ENCODE assay signal across 9 cellular contexts in genomic region chr17:1110524-1110843, GRCh38.
DNase-seq lines count a peak whose midpoint lies in the region; ATAC-seq and TF ChIP-seq lines count a peak whose summit lies in the region.
"Had no signal": no experiment of that assay in that cellular context is flagged by ENCODE, and none has a peak within 500 bp of the region (broad histone marks: within the 10 kb centered on the region; RNA-seq: fewer than 3 reads in every experiment).

No MANE protein-coding gene starts in this region.

- CTCF ChIA-PET in CD4-positive, alpha-beta T cell (lab: Charles Lee) = interaction anchor here (1.0 kb wide), 1 partner anchor 12 kb away, joined by 3 read pairs; no protein-coding TSS in a partner anchor

- H3K36me3 Mint-ChIP-seq in CD4-positive, alpha-beta T cell (ENCODE audit: low read depth) = peaks cover 4% of the 10 kb centered on the region
- peaks cover 56% of the 10 kb centered on the region for H3K36me3 Mint-ChIP-seq in dendritic cell treated with granulocyte-macrophage colony-stimulating factor and Interleukin-4, amounts not matched to agents 40 ng/mL and 50 ng/mL, for 4 days (ENCODE audit: low read depth)

- no peak overlapping the region for H3K4ac ChIP-seq in neuronal stem cell (ENCODE audit: low read length)

- no peaks in the 10 kb centered on the region for H3K27me3 ChIP-seq in CD4-positive, alpha-beta T cell (ENCODE audit: control insufficient read depth, insufficient read depth, low read length)
- no peaks in the 10 kb centered on the region for H3K27me3 ChIP-seq in neuronal stem cell (ENCODE audit: control insufficient read depth in 3 of 3, insufficient read depth in 3 of 3, low read depth in 1 of 3, low read length in 3 of 3)

- no peak overlapping the region for H3K23ac ChIP-seq in neuronal stem cell (ENCODE audit: low read depth, low read length, poor library complexity)

- H2BK12ac ChIP-seq in neuronal stem cell (ENCODE audit: low read length) = no peak overlapping the region

- H3K27ac Mint-ChIP-seq in CD4-positive, alpha-beta T cell = peak overlapping the region; percentile 84
- peak overlapping the region; percentile 97 for H3K27ac Mint-ChIP-seq in dendritic cell treated with granulocyte-macrophage colony-stimulating factor and Interleukin-4, amounts not matched to agents 40 ng/mL and 50 ng/mL, for 4 days

- intact Hi-C loops in CD4-positive, alpha-beta T cell (cut with DNase I, micrococcal nuclease) = no loop called here
- intact Hi-C loops in dendritic cell treated with granulocyte-macrophage colony-stimulating factor and Interleukin-4, amounts not matched to agents 40 ng/mL and 50 ng/mL, for 4 days (cut with micrococcal nuclease) = no loop called here

- H3K4me1 ChIP-seq in neuronal stem cell (ENCODE audit: control insufficient read depth in 2 of 2, insufficient read depth in 1 of 2, low read depth in 1 of 2, low read length in 2 of 2) = peaks cover 32 to 41% of the 10 kb centered on the region in 2 donors

- H2BK120ac ChIP-seq in neuronal stem cell (ENCODE audit: low read depth, low read length) = no peak overlapping the region

- POLR2A ChIA-PET in CD4-positive, alpha-beta T cell (lab: Charles Lee) = interaction anchor here (0.7 kb wide), 1 partner anchor 12 kb away, joined by 3 read pairs; no protein-coding TSS in a partner anchor

- no peaks in the 10 kb centered on the region for H3K9me3 Mint-ChIP-seq in CD4-positive, alpha-beta T cell
- no peaks in the 10 kb centered on the region for H3K9me3 Mint-ChIP-seq in dendritic cell treated with granulocyte-macrophage colony-stimulating factor and Interleukin-4, amounts not matched to agents 40 ng/mL and 50 ng/mL, for 4 days

- no peak overlapping the region for H3K9ac ChIP-seq in neuronal stem cell (ENCODE audit: low read depth, low read length, poor library complexity)

- peak overlapping the region; percentile 48 for H3K18ac ChIP-seq in neuronal stem cell (ENCODE audit: low read length)

- peak overlapping the region; percentile 27 for H2BK15ac ChIP-seq in neuronal stem cell (ENCODE audit: low read length)

- no peak overlapping the region for H4K8ac ChIP-seq in neuronal stem cell (ENCODE audit: low read depth, low read length)

- no peak overlapping the region for H4K91ac ChIP-seq in neuronal stem cell (ENCODE audit: low read depth, low read length, poor library complexity)

- peaks cover 0 to 2% of the 10 kb centered on the region in 2 donors for H3K36me3 ChIP-seq in neuronal stem cell (replicated peaks in 1 of 2; ENCODE audit: control insufficient read depth in 2 of 2, insufficient read depth in 2 of 2, low read length in 2 of 2)
- H3K36me3 ChIP-seq: WERI-Rb-1 had no signal

- H3K9me3 ChIP-seq in CD4-positive, alpha-beta T cell (ENCODE audit: control insufficient read depth, low read length) = no peaks in the 10 kb centered on the region
- H3K9me3 ChIP-seq in neuronal stem cell (replicated peaks in 1 of 2; ENCODE audit: control insufficient read depth in 2 of 2, insufficient read depth in 1 of 2, low read depth in 1 of 2, low read length in 2 of 2) = peaks cover 0 to 3% of the 10 kb centered on the region in 2 donors

- TF ChIP-seq CTCF in CD4-positive, alpha-beta T cell (IDR thresholded peaks at IDR 0.05) = no peak

- DNase-seq in CD4-positive, alpha-beta T cell = no peak
- DNase-seq in NCI-H69 (lab: John Stamatoyannopoulos, UW) = peak; percentile 33
- DNase-seq in neuronal stem cell (ENCODE audit: low spot score) = no peak
- DNase-seq in epidermal melanocyte (ENCODE audit: insufficient read length, low spot score) = no peak
- DNase-seq: WERI-Rb-1 had no signal

- no peak overlapping the region for H3K27ac ChIP-seq in CD4-positive, alpha-beta T cell (ENCODE audit: low read depth, low read length)
- H3K27ac ChIP-seq in neuronal stem cell (replicated peaks; ENCODE audit: low read length) = no peak overlapping the region
- H3K27ac ChIP-seq: WERI-Rb-1 had no signal

- peak overlapping the region; percentile 87 for H3K4me3 Mint-ChIP-seq in CD4-positive, alpha-beta T cell
- H3K4me3 Mint-ChIP-seq in dendritic cell treated with granulocyte-macrophage colony-stimulating factor and Interleukin-4, amounts not matched to agents 40 ng/mL and 50 ng/mL, for 4 days = peak overlapping the region; percentile 94

- H3K4me1 Mint-ChIP-seq in CD4-positive, alpha-beta T cell (ENCODE audit: low read depth) = peaks cover 53% of the 10 kb centered on the region
- H3K4me1 Mint-ChIP-seq in dendritic cell treated with granulocyte-macrophage colony-stimulating factor and Interleukin-4, amounts not matched to agents 40 ng/mL and 50 ng/mL, for 4 days (ENCODE audit: low read depth) = peaks cover 81% of the 10 kb centered on the region

- H3K14ac ChIP-seq in neuronal stem cell (ENCODE audit: low read length) = no peak overlapping the region

- H3K4me3 ChIP-seq in neuronal stem cell (ENCODE audit: low read length in 2 of 2) = no peak overlapping the region

- no peaks in the 10 kb centered on the region for H3K27me3 Mint-ChIP-seq in CD4-positive, alpha-beta T cell
- H3K27me3 Mint-ChIP-seq in dendritic cell treated with granulocyte-macrophage colony-stimulating factor and Interleukin-4, amounts not matched to agents 40 ng/mL and 50 ng/mL, for 4 days = no peaks in the 10 kb centered on the region

- H3K79me1 ChIP-seq in neuronal stem cell (ENCODE audit: low read depth, low read length) = peaks cover 6% of the 10 kb centered on the region

- WGBS in neuronal stem cell (ENCODE audit: extremely low coverage in 2 of 2, insufficient read length in 2 of 2, insufficient replicate concordance in 1 of 2), 2 donors = no CpG with 5 or more reads among the region's 4 CpGs

- H2BK5ac ChIP-seq in neuronal stem cell (ENCODE audit: low read length) = no peak overlapping the region

- ATAC-seq in CD4-positive, alpha-beta T cell (ENCODE audit: poor library complexity) = no peak
- ATAC-seq in GM18909 (IDR thresholded peaks at IDR 0.05; ENCODE audit: poor library complexity, unreplicated experiment) (no peak), HG03159 (IDR thresholded peaks at IDR 0.05; ENCODE audit: unreplicated experiment) (no peak), HG03432 (IDR thresholded peaks at IDR 0.05; ENCODE audit: unreplicated experiment) (no peak)

- no peak overlapping the region for H2AFZ ChIP-seq in neuronal stem cell (ENCODE audit: low read length)

- H3K4me2 ChIP-seq in neuronal stem cell (ENCODE audit: insufficient read depth, low read length, poor library complexity, severe bottlenecking) = no peak overlapping the region

- H2AK5ac ChIP-seq in neuronal stem cell (ENCODE audit: low read depth, low read length) = peak overlapping the region; percentile 95
